4 cellular contexts compared by ENCODE assay signal in the genomic region with DNA sequence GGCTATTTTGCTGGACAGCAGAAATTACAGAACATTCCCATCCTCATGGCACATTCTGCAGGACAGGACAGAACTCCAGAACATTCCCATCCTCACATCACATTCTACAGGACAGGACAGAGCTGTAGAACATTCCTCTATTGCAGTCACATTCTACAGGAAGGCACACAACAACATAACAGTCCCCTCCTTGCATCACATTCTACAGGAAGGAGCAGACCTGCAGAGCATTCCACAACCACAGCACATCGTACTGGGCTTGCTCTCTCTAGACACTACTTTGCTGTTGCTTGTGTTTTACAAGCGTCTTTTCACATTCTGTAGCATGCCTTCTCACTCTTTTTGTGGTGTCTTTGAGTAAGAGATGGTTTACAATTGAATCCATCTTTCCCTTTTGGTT.
TF ChIP-seq lines count a peak whose summit lies in the region.

No MANE protein-coding gene starts in this region.

TF ChIP-seq in SK-N-SH treated with all-trans-retinoic acid at 6 μM for 48 hours, 23 proteins besides CTCF, POLR2A, EP300 and RAD21 (continues in another document):
- TF ChIP-seq ARNTL (CRISPR knock-in tag; IDR thresholded peaks at IDR 0.05; ENCODE audit: borderline replicate concordance, low read depth) (no peak), ZFP30 (CRISPR knock-in tag; IDR thresholded peaks at IDR 0.05) (no peak), CSDC2 (CRISPR knock-in tag; IDR thresholded peaks at IDR 0.05) (no peak), ZNF8 (CRISPR knock-in tag; IDR thresholded peaks at IDR 0.05) (no peak), ISL1 (CRISPR knock-in tag; IDR thresholded peaks at IDR 0.05) (no peak), TCF4 (CRISPR knock-in tag; IDR thresholded peaks at IDR 0.05; ENCODE audit: borderline replicate concordance) (no peak), PPARA (CRISPR knock-in tag; IDR thresholded peaks at IDR 0.05; ENCODE audit: borderline replicate concordance) (no peak), ESRRG (CRISPR knock-in tag; IDR thresholded peaks at IDR 0.05) (no peak)
- TF ChIP-seq, protein P1, sequence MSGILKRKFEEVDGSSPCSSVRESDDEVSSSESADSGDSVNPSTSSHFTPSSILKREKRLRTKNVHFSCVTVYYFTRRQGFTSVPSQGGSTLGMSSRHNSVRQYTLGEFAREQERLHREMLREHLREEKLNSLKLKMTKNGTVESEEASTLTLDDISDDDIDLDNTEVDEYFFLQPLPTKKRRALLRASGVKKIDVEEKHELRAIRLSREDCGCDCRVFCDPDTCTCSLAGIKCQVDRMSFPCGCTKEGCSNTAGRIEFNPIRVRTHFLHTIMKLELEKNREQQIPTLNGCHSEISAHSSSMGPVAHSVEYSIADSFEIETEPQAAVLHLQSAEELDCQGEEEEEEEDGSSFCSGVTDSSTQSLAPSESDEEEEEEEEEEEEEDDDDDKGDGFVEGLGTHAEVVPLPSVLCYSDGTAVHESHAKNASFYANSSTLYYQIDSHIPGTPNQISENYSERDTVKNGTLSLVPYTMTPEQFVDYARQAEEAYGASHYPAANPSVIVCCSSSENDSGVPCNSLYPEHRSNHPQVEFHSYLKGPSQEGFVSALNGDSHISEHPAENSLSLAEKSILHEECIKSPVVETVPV (CRISPR knock-in tag; IDR thresholded peaks at IDR 0.05): no peak
- TF ChIP-seq, protein P2, sequence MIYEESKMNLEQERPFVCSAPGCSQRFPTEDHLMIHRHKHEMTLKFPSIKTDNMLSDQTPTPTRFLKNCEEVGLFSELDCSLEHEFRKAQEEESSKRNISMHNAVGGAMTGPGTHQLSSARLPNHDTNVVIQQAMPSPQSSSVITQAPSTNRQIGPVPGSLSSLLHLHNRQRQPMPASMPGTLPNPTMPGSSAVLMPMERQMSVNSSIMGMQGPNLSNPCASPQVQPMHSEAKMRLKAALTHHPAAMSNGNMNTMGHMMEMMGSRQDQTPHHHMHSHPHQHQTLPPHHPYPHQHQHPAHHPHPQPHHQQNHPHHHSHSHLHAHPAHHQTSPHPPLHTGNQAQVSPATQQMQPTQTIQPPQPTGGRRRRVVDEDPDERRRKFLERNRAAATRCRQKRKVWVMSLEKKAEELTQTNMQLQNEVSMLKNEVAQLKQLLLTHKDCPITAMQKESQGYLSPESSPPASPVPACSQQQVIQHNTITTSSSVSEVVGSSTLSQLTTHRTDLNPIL (CRISPR knock-in tag; IDR thresholded peaks at IDR 0.05; ENCODE audit: low read depth): no peak

TF ChIP-seq in SK-N-SH, 30 proteins besides CTCF, POLR2A, EP300 and RAD21:
- TF ChIP-seq TEAD4 (IDR thresholded peaks at IDR 0.05; ENCODE audit: borderline replicate concordance, insufficient read depth): no peak
- no peak for TF ChIP-seq FOSL2 (IDR thresholded peaks at IDR 0.05; ENCODE audit: borderline replicate concordance, low read depth)
- TF ChIP-seq RCOR1 (IDR thresholded peaks at IDR 0.05; ENCODE audit: low read length): no peak
- TF ChIP-seq, protein P3, sequence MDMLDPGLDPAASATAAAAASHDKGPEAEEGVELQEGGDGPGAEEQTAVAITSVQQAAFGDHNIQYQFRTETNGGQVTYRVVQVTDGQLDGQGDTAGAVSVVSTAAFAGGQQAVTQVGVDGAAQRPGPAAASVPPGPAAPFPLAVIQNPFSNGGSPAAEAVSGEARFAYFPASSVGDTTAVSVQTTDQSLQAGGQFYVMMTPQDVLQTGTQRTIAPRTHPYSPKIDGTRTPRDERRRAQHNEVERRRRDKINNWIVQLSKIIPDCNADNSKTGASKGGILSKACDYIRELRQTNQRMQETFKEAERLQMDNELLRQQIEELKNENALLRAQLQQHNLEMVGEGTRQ (IDR thresholded peaks at IDR 0.05; ENCODE audit: borderline replicate concordance, low read depth, low read length): no peak
- no peak for TF ChIP-seq NRF1 (IDR thresholded peaks at IDR 0.05; ENCODE audit: low read depth, low read length)
- no peak for TF ChIP-seq GATA2 (CRISPR knock-in tag; IDR thresholded peaks at IDR 0.05)
- TF ChIP-seq SMC3 (IDR thresholded peaks at IDR 0.05; ENCODE audit: low read depth, low read length): no peak
- TF ChIP-seq FOXJ3 (CRISPR knock-in tag; IDR thresholded peaks at IDR 0.05): no peak
- no peak for TF ChIP-seq TAF1 (IDR thresholded peaks at IDR 0.05; ENCODE audit: borderline replicate concordance, low read depth, low read length)
- no peak for TF ChIP-seq NFIC (IDR thresholded peaks at IDR 0.05; ENCODE audit: borderline replicate concordance)
- no peak for TF ChIP-seq GABPA (IDR thresholded peaks at IDR 0.05; ENCODE audit: low read depth)
- no peak for TF ChIP-seq POLR2AphosphoS5 (IDR thresholded peaks at IDR 0.05; ENCODE audit: low read depth, low read length)
- TF ChIP-seq MXI1 (IDR thresholded peaks at IDR 0.05; ENCODE audit: low read depth, low read length): no peak
- TF ChIP-seq, protein P4, sequence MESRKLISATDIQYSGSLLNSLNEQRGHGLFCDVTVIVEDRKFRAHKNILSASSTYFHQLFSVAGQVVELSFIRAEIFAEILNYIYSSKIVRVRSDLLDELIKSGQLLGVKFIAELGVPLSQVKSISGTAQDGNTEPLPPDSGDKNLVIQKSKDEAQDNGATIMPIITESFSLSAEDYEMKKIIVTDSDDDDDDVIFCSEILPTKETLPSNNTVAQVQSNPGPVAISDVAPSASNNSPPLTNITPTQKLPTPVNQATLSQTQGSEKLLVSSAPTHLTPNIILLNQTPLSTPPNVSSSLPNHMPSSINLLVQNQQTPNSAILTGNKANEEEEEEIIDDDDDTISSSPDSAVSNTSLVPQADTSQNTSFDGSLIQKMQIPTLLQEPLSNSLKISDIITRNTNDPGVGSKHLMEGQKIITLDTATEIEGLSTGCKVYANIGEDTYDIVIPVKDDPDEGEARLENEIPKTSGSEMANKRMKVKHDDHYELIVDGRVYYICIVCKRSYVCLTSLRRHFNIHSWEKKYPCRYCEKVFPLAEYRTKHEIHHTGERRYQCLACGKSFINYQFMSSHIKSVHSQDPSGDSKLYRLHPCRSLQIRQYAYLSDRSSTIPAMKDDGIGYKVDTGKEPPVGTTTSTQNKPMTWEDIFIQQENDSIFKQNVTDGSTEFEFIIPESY (IDR thresholded peaks at IDR 0.05; ENCODE audit: borderline replicate concordance, low read depth): no peak
- no peak for TF ChIP-seq TCF12 (IDR thresholded peaks at IDR 0.05)
- TF ChIP-seq RFX5 (IDR thresholded peaks at IDR 0.05; ENCODE audit: low read length): no peak
TF ChIP-seq in SK-N-SH: peak in this region for 0.

TF ChIP-seq in IMR-90, 13 proteins besides CTCF, POLR2A, EP300 and RAD21:
- TF ChIP-seq SMC3 (IDR thresholded peaks at IDR 0.05; ENCODE audit: low read depth, low read length): no peak
- TF ChIP-seq RFX5 (IDR thresholded peaks at IDR 0.05; ENCODE audit: low read depth, low read length): no peak
- TF ChIP-seq, protein P5, sequence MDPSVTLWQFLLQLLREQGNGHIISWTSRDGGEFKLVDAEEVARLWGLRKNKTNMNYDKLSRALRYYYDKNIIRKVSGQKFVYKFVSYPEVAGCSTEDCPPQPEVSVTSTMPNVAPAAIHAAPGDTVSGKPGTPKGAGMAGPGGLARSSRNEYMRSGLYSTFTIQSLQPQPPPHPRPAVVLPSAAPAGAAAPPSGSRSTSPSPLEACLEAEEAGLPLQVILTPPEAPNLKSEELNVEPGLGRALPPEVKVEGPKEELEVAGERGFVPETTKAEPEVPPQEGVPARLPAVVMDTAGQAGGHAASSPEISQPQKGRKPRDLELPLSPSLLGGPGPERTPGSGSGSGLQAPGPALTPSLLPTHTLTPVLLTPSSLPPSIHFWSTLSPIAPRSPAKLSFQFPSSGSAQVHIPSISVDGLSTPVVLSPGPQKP (IDR thresholded peaks at IDR 0.05; ENCODE audit: borderline replicate concordance, low read depth, low read length): no peak
- no peak for TF ChIP-seq RCOR1 (IDR thresholded peaks at IDR 0.05; ENCODE audit: insufficient replicate concordance, low read length)
- TF ChIP-seq NFE2L2 (IDR thresholded peaks at IDR 0.05; ENCODE audit: low read depth, low read length): no peak
- no peak for TF ChIP-seq CEBPB (IDR thresholded peaks at IDR 0.05; ENCODE audit: low read depth, low read length)
- no peak for TF ChIP-seq MAZ (IDR thresholded peaks at IDR 0.05; ENCODE audit: borderline replicate concordance, low read depth, low read length)

TF ChIP-seq in H1, 55 proteins besides CTCF, POLR2A, EP300 and RAD21:
- TF ChIP-seq GABPA (IDR thresholded peaks at IDR 0.05; ENCODE audit: borderline replicate concordance, insufficient read depth, low read length) (no peak), HDAC6 (IDR thresholded peaks at IDR 0.05; ENCODE audit: low read depth, low read length) (no peak), FOSL1 (IDR thresholded peaks at IDR 0.05; ENCODE audit: insufficient read depth, low read depth, low read length) (no peak), NANOG (IDR thresholded peaks at IDR 0.05; ENCODE audit: insufficient read depth, low read depth, low read length, poor library complexity, severe bottlenecking) (no peak), POLR2AphosphoS5 (IDR thresholded peaks at IDR 0.05; ENCODE audit: low read depth, low read length) (no peak), CBX5 (IDR thresholded peaks at IDR 0.05; ENCODE audit: low read depth, low read length) (no peak), TAF1 (IDR thresholded peaks at IDR 0.05; ENCODE audit: low read depth, low read length) (no peak), RNF2 (IDR thresholded peaks at IDR 0.05; ENCODE audit: borderline replicate concordance, low read depth, low read length, missing control alignments, poor library complexity, severe bottlenecking) (no peak), HDAC2 (IDR thresholded peaks at IDR 0.05; ENCODE audit: borderline replicate concordance in 1 of 2, low read depth in 2 of 2, low read length in 2 of 2) (no peak), CREB1 (IDR thresholded peaks at IDR 0.05) (no peak), SP2 (IDR thresholded peaks at IDR 0.05; ENCODE audit: low read length) (no peak), EGR1 (IDR thresholded peaks at IDR 0.05; ENCODE audit: borderline replicate concordance, low read depth, low read length) (no peak), TBP (IDR thresholded peaks at IDR 0.05; ENCODE audit: low read depth, low read length) (no peak), JUN (IDR thresholded peaks at IDR 0.05; ENCODE audit: low read depth, low read length) (no peak), CHD2 (IDR thresholded peaks at IDR 0.05; ENCODE audit: low read length) (no peak), TCF12 (IDR thresholded peaks at IDR 0.05; ENCODE audit: low read depth, low read length) (no peak)
TF ChIP-seq in H1: peak in this region for 0.
